In the genomic region with DNA sequence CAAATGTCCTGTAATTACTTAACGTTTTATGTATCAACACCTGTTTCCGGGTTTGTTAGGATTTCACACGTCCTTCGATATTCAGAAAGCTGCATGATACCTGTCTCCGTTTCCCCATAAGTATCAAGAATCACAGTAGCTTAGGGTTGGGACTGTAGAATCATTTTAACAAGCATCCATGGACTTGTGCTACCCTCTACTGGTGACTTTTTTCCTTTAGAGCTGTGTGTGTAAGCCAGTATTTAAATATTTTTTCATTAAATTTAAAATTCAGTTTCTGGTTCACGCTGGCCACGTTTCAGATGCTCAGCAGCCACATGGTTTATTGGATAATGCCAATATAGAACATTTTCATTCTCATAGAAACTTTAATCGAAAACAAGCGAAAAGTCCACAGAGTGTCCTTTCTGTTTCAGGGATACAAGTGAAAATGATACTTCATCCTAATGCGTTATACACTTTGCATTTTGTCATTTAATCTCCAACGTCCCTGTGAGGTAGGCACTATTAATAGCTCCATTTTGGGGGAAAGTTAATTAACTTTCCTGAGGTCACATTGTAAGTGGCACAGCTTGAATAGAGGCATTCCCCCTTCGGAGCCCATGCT, we compare ENCODE assay signal across 9 cellular contexts.
DNase-seq lines count a peak whose midpoint lies in the region; ATAC-seq and TF ChIP-seq lines count a peak whose summit lies in the region.
"Had no signal": no experiment of that assay in that cellular context is flagged by ENCODE, and none has a peak within 500 bp of the region (broad histone marks: within the 10 kb centered on the region; RNA-seq: fewer than 3 reads in every experiment).

No MANE protein-coding gene starts in this region.

- H3K36me3 Mint-ChIP-seq in activated CD4-positive, alpha-beta T cell treated with anti-CD3 and anti-CD28 coated beads for 36 hours (ENCODE audit: low read depth), result no peaks in the 10 kb centered on the region

- TF ChIP-seq POLR2A in adrenal gland (IDR thresholded peaks at IDR 0.05), result no peak
- no peak for TF ChIP-seq POLR2A in gastrocnemius medialis (IDR thresholded peaks at IDR 0.05)

- CTCF ChIA-PET in activated CD4-positive, alpha-beta T cell treated with anti-CD3 and anti-CD28 coated beads for 36 hours (lab: Charles Lee), result interaction anchor here (0.5 to 4.5 kb wide), 31 partner anchors 9 to 585 kb away, joined by 3 to 39 read pairs (median 4); no protein-coding TSS in a partner anchor

- 32 to 36% (median 33%) methylated on average over 12 of the region's 12 CpGs for WGBS in adrenal gland, 4 donors

- intact Hi-C loops in activated CD4-positive, alpha-beta T cell treated with anti-CD3 and anti-CD28 coated beads for 36 hours (cut with DNase I, micrococcal nuclease), result loop anchor here (1.0 to 5.0 kb wide), 5 partner anchors 233 to 585 kb away; a partner anchor contains a TSS
- intact Hi-C loops in adrenal gland (cut with DNase I), result loop anchor here in 1 of 2 donors (5.0 kb wide), 1 partner anchor 424 kb away; no protein-coding TSS in a partner anchor
- intact Hi-C loops in gastrocnemius medialis (cut with DNase I; ENCODE audit: low total_unique reads), result loop anchor here (1.0 to 5.0 kb wide), 5 partner anchors 134 to 429 kb away; no protein-coding TSS in a partner anchor

- no peak overlapping the region for H3K4me3 ChIP-seq in adrenal gland
- no peak overlapping the region for H3K4me3 ChIP-seq in right atrium auricular region
- no peak overlapping the region for H3K4me3 ChIP-seq in gastrocnemius medialis

- peaks cover 6% of the 10 kb centered on the region for H3K27me3 Mint-ChIP-seq in activated CD4-positive, alpha-beta T cell treated with anti-CD3 and anti-CD28 coated beads for 36 hours

- no peaks in the 10 kb centered on the region for H3K4me1 ChIP-seq in adrenal gland (replicated peaks in 1 of 2)
- H3K4me1 ChIP-seq in right atrium auricular region, result no peaks in the 10 kb centered on the region
- H3K4me1 ChIP-seq in gastrocnemius medialis, result peaks cover 4 to 10% of the 10 kb centered on the region in 2 donors

- peak; percentile 20 for DNase-seq in activated CD4-positive, alpha-beta T cell treated with anti-CD3 and anti-CD28 coated beads for 36 hours
- DNase-seq in activated CD4-positive, alpha-beta T cell treated with anti-CD3 and anti-CD28 coated beads, Interleukin-2, amount 50 U/mL, for 48 hours, result no peak
- DNase-seq in NCI-H524 (lab: John Stamatoyannopoulos, UW) (peak; percentile 71 to 90), adrenal gland (peak in 5 of 7 donors; percentile 21 to 45 (median 33)), right atrium auricular region (ENCODE audit: low spot score) (no peak), gastrocnemius medialis (no peak)

- H3K27ac Mint-ChIP-seq in activated CD4-positive, alpha-beta T cell treated with anti-CD3 and anti-CD28 coated beads for 36 hours, result no peak overlapping the region

- TF ChIP-seq CTCF in adrenal gland (IDR thresholded peaks at IDR 0.05) (peak; percentile 37 to 82 (median 75)), right atrium auricular region (IDR thresholded peaks at IDR 0.05) (peak; percentile 65 to 76), gastrocnemius medialis (IDR thresholded peaks at IDR 0.05 in 4 of 5, conservative IDR thresholded peaks at IDR 0.05 in 1 of 5) (peak; percentile 71 to 77 (median 74))

- in situ Hi-C loops in gastrocnemius medialis (cut with MboI; ENCODE audit: low sequenced_read_pairs in 4 of 4), result loop anchor here (5.0 to 25.0 kb wide), 9 partner anchors 134 to 427 kb away; a partner anchor contains a TSS

- POLR2A ChIA-PET in activated CD4-positive, alpha-beta T cell treated with anti-CD3 and anti-CD28 coated beads for 36 hours (lab: Charles Lee), result interaction anchor here (0.6 to 0.7 kb wide), 2 partner anchors 12 to 225 kb away, joined by 3 read pairs; no protein-coding TSS in a partner anchor

- H3K27ac ChIP-seq in adrenal gland (no peak overlapping the region), right atrium auricular region (no peak overlapping the region), gastrocnemius medialis (peak overlapping the region; percentile 20 to 52 (median 32))

- ATAC-seq in activated CD4-positive, alpha-beta T cell treated with anti-CD3 and anti-CD28 coated beads for 36 hours, result peak; percentile 63
- ATAC-seq in HG03135 (IDR thresholded peaks at IDR 0.05; ENCODE audit: unreplicated experiment) (peak; percentile 54), gastrocnemius medialis (peak; percentile 77 to 90), HG02852 (IDR thresholded peaks at IDR 0.05; ENCODE audit: unreplicated experiment) (no peak)

- no peak overlapping the region for H3K4me3 Mint-ChIP-seq in activated CD4-positive, alpha-beta T cell treated with anti-CD3 and anti-CD28 coated beads for 36 hours
- H3K4me3 Mint-ChIP-seq: central memory CD8-positive, alpha-beta T cell had no signal

- H3K36me3 ChIP-seq in adrenal gland (replicated peaks in 1 of 2) (no peaks in the 10 kb centered on the region), right atrium auricular region (peaks cover 7% of the 10 kb centered on the region), gastrocnemius medialis (peaks cover 0 to 16% of the 10 kb centered on the region in 2 donors)

- H3K9me3 ChIP-seq in adrenal gland (replicated peaks in 1 of 3), result no peaks in the 10 kb centered on the region
- H3K9me3 ChIP-seq in right atrium auricular region, result no peaks in the 10 kb centered on the region
- no peaks in the 10 kb centered on the region for H3K9me3 ChIP-seq in gastrocnemius medialis

- H3K27me3 ChIP-seq in adrenal gland (no peaks in the 10 kb centered on the region), right atrium auricular region (no peaks in the 10 kb centered on the region), gastrocnemius medialis (no peaks in the 10 kb centered on the region)

- H3K9me3 Mint-ChIP-seq in activated CD4-positive, alpha-beta T cell treated with anti-CD3 and anti-CD28 coated beads for 36 hours (ENCODE audit: low read depth), result no peaks in the 10 kb centered on the region
- H3K9me3 Mint-ChIP-seq: central memory CD8-positive, alpha-beta T cell had no signal

- no peaks in the 10 kb centered on the region for H3K4me1 Mint-ChIP-seq in activated CD4-positive, alpha-beta T cell treated with anti-CD3 and anti-CD28 coated beads for 36 hours
- H3K4me1 Mint-ChIP-seq: central memory CD8-positive, alpha-beta T cell had no signal

Comparison
In these comparisons a context has a peak if more than half of its experiments do, and no peak if none do; other contexts are left out.
1. DNase-seq: peak in activated CD4-positive, alpha-beta T cell treated with anti-CD3 and anti-CD28 coated beads for 36 hours (single experiment), NCI-H524 (2 of 2) and adrenal gland (5 of 7); none in activated CD4-positive, alpha-beta T cell treated with anti-CD3 and anti-CD28 coated beads, Interleukin-2, amount 50 U/mL, for 48 hours (0 of 2), right atrium auricular region (single experiment) and gastrocnemius medialis (0 of 2).
2. H3K27ac ChIP-seq: peak in gastrocnemius medialis (4 of 4); none in adrenal gland (0 of 5) and right atrium auricular region (0 of 2).
3. Peak in every context shown above with its lines, with median percentiles within 50 percentile points of each other: CTCF ChIP-seq.